20 cellular contexts compared by ENCODE assay signal in the genomic region with DNA sequence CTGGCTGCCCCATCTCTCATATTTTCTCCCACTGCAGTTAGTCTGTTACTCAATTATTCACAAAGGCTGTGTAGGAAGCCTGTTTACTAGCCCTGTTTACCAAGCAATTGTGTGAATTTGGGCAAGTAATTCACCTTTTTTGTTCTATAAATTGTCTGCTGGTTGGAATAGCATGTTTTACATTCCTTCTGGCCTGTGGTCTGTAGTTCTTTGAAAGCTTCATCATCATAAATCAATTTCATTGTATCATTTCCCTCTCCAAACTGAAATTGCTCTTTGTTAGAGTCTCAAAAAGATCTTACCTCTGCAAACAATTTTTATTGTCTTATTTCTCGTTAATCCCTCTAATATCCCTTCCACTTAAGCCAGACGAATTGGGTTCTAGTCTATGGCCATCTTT.
DNase-seq lines count a peak whose midpoint lies in the region; ATAC-seq, FAIRE-seq and TF ChIP-seq lines count a peak whose summit lies in the region.
"Had no signal": no experiment of that assay in that cellular context is flagged by ENCODE, and none has a peak within 500 bp of the region (broad histone marks: within the 10 kb centered on the region; RNA-seq: fewer than 3 reads in every experiment).

No MANE protein-coding gene starts in this region.

- TF ChIP-seq CTCF in LNCaP clone FGC (IDR thresholded peaks at IDR 0.05; ENCODE audit: control insufficient read depth, extremely low read depth, insufficient read depth): no peak
- TF ChIP-seq CTCF in fibroblast of the aortic adventitia (IDR thresholded peaks at IDR 0.05; ENCODE audit: insufficient read depth, low read length): no peak

- no peak for FAIRE-seq in RCC 7860 (lab: Jason Lieb, UNC)

- peak; percentile 71 for DNase-seq in COR-L47 (lab: John Stamatoyannopoulos, UW)
- peak; percentile 34 for DNase-seq in LNCaP clone FGC (ENCODE audit: low read depth)
- peak; percentile 98 for DNase-seq in NCI-H748 treated with DMSO at 0.1 percent for 48 hours (lab: John Stamatoyannopoulos, UW)
- peak; percentile 8 for DNase-seq in fibroblast of the aortic adventitia (ENCODE audit: low read depth)
- DNase-seq in RCC 7860 (ENCODE audit: low spot score): no peak
- no peak for DNase-seq in DMS 273 treated with DMSO at 0.1 percent for 48 hours (lab: John Stamatoyannopoulos, UW)
- DNase-seq in mucosa of gallbladder (ENCODE audit: low spot score): no peak
- DNase-seq: activated CD4-positive, alpha-beta T cell treated with anti-CD3 and anti-CD28 coated beads for 48 hours; activated effector memory CD4-positive, alpha-beta T cell treated with Interleukin-2 at 50 U/mL for 16 hours; Caco-2; effector memory CD4-positive, alpha-beta T cell; heart left ventricle; naive B cell; NCI-H1694; NCI-H526; posterior cingulate gyrus; stimulated activated CD4-positive, alpha-beta T cell treated with anti-CD3 and anti-CD28 coated beads, Interleukin-4, amount 100 ng/mL, for 1 hour had no signal

- no peak for ATAC-seq in HG03439 (IDR thresholded peaks at IDR 0.05; ENCODE audit: unreplicated experiment)
- ATAC-seq: HCT116, heart left ventricle, Panc1 had no signal

- H3K4me3 ChIP-seq in LNCaP clone FGC (ENCODE audit: low read depth, low read length): no peak overlapping the region
- H3K4me3 ChIP-seq in fibroblast of the aortic adventitia (ENCODE audit: low read depth, low read length): no peak overlapping the region
- H3K4me3 ChIP-seq: heart left ventricle had no signal

Comparison
In these comparisons a context has a peak if more than half of its experiments do, and no peak if none do; other contexts are left out.
1. DNase-seq: peak in COR-L47 (single experiment), LNCaP clone FGC (single experiment), NCI-H748 treated with DMSO at 0.1 percent for 48 hours (single experiment) and fibroblast of the aortic adventitia (single experiment); none in RCC 7860 (single experiment), DMS 273 treated with DMSO at 0.1 percent for 48 hours (single experiment) and mucosa of gallbladder (single experiment).